In genomic region chr9:91858670-91859030, GRCh38 we compare ENCODE assay signal across 14 cellular contexts.
DNase-seq lines count a peak whose midpoint lies in the region; ATAC-seq and TF ChIP-seq lines count a peak whose summit lies in the region.
"Had no signal": no experiment of that assay in that cellular context is flagged by ENCODE, and none has a peak within 500 bp of the region (broad histone marks: within the 10 kb centered on the region; RNA-seq: fewer than 3 reads in every experiment).

No MANE protein-coding gene starts in this region.

- no peak overlapping the region for H2AFZ ChIP-seq in neuronal stem cell (ENCODE audit: low read length)

- intact Hi-C loops in spleen (cut with DNase I; ENCODE audit: low total_unique reads): no loop called here

- DNase-seq in WERI-Rb-1 (peak; percentile 72), glutamatergic neuron (no peak), neuronal stem cell (ENCODE audit: low spot score) (no peak), spleen (peak; percentile 41), dedifferentiated amniotic fluid mesenchymal stem cell (ENCODE audit: extremely low spot score) (no peak)
- no peak for DNase-seq in activated CD4-positive, alpha-beta T cell treated with anti-CD3 and anti-CD28 coated beads, Interleukin-2, amount 50 U/mL, for 1 hour
- DNase-seq: BE2C; CD8-positive, alpha-beta T cell; DMS79 treated with DMSO at 0.1 percent for 48 hours; NCI-H187 treated with DMSO at 0.1 percent for 48 hours; NK-92 treated with Interleukin-12 subunit alpha and Interleukin-12 subunit beta, amount 100 ng/mL, for 24 hours; SHP77 had no signal

- no peaks in the 10 kb centered on the region for H3K36me3 ChIP-seq in WERI-Rb-1
- H3K36me3 ChIP-seq in neuronal stem cell (replicated peaks in 1 of 2; ENCODE audit: control insufficient read depth in 2 of 2, insufficient read depth in 2 of 2, low read length in 2 of 2): peaks cover 0 to 2% of the 10 kb centered on the region in 2 donors
- H3K36me3 ChIP-seq in spleen: no peaks in the 10 kb centered on the region

- H3K9me3 ChIP-seq in WERI-Rb-1 (ENCODE audit: severe bottlenecking) (no peaks in the 10 kb centered on the region), neuronal stem cell (replicated peaks in 1 of 2; ENCODE audit: control insufficient read depth in 2 of 2, insufficient read depth in 1 of 2, low read depth in 1 of 2, low read length in 2 of 2) (peaks cover 6 to 18% of the 10 kb centered on the region in 2 donors), spleen (peaks cover 0 to 6% (median 0%) of the 10 kb centered on the region in 8 donors)
- H3K9me3 ChIP-seq: BE2C had no signal

- no peak overlapping the region for H3K4me2 ChIP-seq in neuronal stem cell (ENCODE audit: insufficient read depth, low read length, poor library complexity, severe bottlenecking)

- TF ChIP-seq CTCF in WERI-Rb-1 (IDR thresholded peaks at IDR 0.05; ENCODE audit: low read depth, low read length) (no peak), glutamatergic neuron (IDR thresholded peaks at IDR 0.05; ENCODE audit: partially characterized antibody, unreplicated experiment) (no peak), spleen (IDR thresholded peaks at IDR 0.05 in 8 of 11, conservative IDR thresholded peaks at IDR 0.05 in 3 of 11) (no peak)

- H3K4me3 ChIP-seq in WERI-Rb-1 (ENCODE audit: low read depth, low read length) (no peak overlapping the region), neuronal stem cell (ENCODE audit: low read length in 2 of 2) (no peak overlapping the region), spleen (no peak overlapping the region)

- H3K4me1 ChIP-seq in neuronal stem cell (ENCODE audit: control insufficient read depth in 2 of 2, insufficient read depth in 1 of 2, low read depth in 1 of 2, low read length in 2 of 2) (peaks cover 29 to 40% of the 10 kb centered on the region in 2 donors), spleen (peaks cover 0 to 5% (median 0%) of the 10 kb centered on the region in 6 donors)

- H3K27me3 Mint-ChIP-seq in glutamatergic neuron (ENCODE audit: unreplicated experiment): peaks cover 10% of the 10 kb centered on the region

- H2BK120ac ChIP-seq in neuronal stem cell (ENCODE audit: low read depth, low read length): no peak overlapping the region

- no peak overlapping the region for H3K23ac ChIP-seq in neuronal stem cell (ENCODE audit: low read depth, low read length, poor library complexity)

- H3K14ac ChIP-seq in neuronal stem cell (ENCODE audit: low read length): no peak overlapping the region

- H3K79me1 ChIP-seq in neuronal stem cell (ENCODE audit: low read depth, low read length): peaks cover 9% of the 10 kb centered on the region

- no peak for TF ChIP-seq POLR2A in spleen (IDR thresholded peaks at IDR 0.05)

- no peak overlapping the region for H4K8ac ChIP-seq in neuronal stem cell (ENCODE audit: low read depth, low read length)

- no peak overlapping the region for H4K91ac ChIP-seq in neuronal stem cell (ENCODE audit: low read depth, low read length, poor library complexity)

- H2BK12ac ChIP-seq in neuronal stem cell (ENCODE audit: low read length): no peak overlapping the region

- no peak overlapping the region for H2BK15ac ChIP-seq in neuronal stem cell (ENCODE audit: low read length)

- no peaks in the 10 kb centered on the region for H3K36me3 Mint-ChIP-seq in glutamatergic neuron (ENCODE audit: unreplicated experiment)
- H3K36me3 Mint-ChIP-seq: CD8-positive, alpha-beta T cell had no signal

- peak overlapping the region; percentile 30 for H3K4me3 Mint-ChIP-seq in glutamatergic neuron (ENCODE audit: unreplicated experiment)
- H3K4me3 Mint-ChIP-seq: CD8-positive, alpha-beta T cell had no signal

- no peak overlapping the region for H3K4ac ChIP-seq in neuronal stem cell (ENCODE audit: low read length)

- peak overlapping the region; percentile 67 for H3K9ac ChIP-seq in neuronal stem cell (ENCODE audit: low read depth, low read length, poor library complexity)

- H3K27ac Mint-ChIP-seq in glutamatergic neuron (ENCODE audit: unreplicated experiment): peak overlapping the region; percentile 89
- H3K27ac Mint-ChIP-seq: CD8-positive, alpha-beta T cell had no signal

- ATAC-seq in GM19397 (IDR thresholded peaks at IDR 0.05; ENCODE audit: unreplicated experiment): no peak
- ATAC-seq: CD8-positive, alpha-beta T cell; HCT116 had no signal

- H3K27ac ChIP-seq in WERI-Rb-1 (peak overlapping the region; percentile 94), neuronal stem cell (replicated peaks; ENCODE audit: low read length) (peak overlapping the region; percentile 95), spleen (no peak overlapping the region)

- H2BK5ac ChIP-seq in neuronal stem cell (ENCODE audit: low read length): peak overlapping the region; percentile 47

- peak overlapping the region; percentile 77 for H3K18ac ChIP-seq in neuronal stem cell (ENCODE audit: low read length)

- no CpG with 5 or more reads among the region's 5 CpGs for WGBS in neuronal stem cell (ENCODE audit: extremely low coverage in 2 of 2, insufficient read length in 2 of 2, insufficient replicate concordance in 1 of 2), 2 donors
- WGBS in spleen, 5 donors: 65 to 91% (median 83%) methylated on average over 5 of the region's 5 CpGs

- H3K27me3 ChIP-seq in WERI-Rb-1 (ENCODE audit: insufficient read depth, low read depth, severe bottlenecking) (no peaks in the 10 kb centered on the region), neuronal stem cell (ENCODE audit: control insufficient read depth in 3 of 3, insufficient read depth in 3 of 3, low read depth in 1 of 3, low read length in 3 of 3) (no peaks in the 10 kb centered on the region), spleen (replicated peaks in 1 of 7) (no peaks in the 10 kb centered on the region)
- H3K27me3 ChIP-seq: BE2C had no signal

- peak overlapping the region; percentile 85 for H2AK5ac ChIP-seq in neuronal stem cell (ENCODE audit: low read depth, low read length)

- H3K4me1 Mint-ChIP-seq in glutamatergic neuron (ENCODE audit: low read depth, unreplicated experiment): peaks cover 50% of the 10 kb centered on the region

- peaks cover 10% of the 10 kb centered on the region for H3K9me3 Mint-ChIP-seq in glutamatergic neuron (ENCODE audit: unreplicated experiment)
- H3K9me3 Mint-ChIP-seq: CD8-positive, alpha-beta T cell had no signal

Comparison
In these comparisons a context has a peak if more than half of its experiments do, and no peak if none do; other contexts are left out.
1. DNase-seq: peak in WERI-Rb-1 (single experiment) and spleen (single experiment); none in glutamatergic neuron (single experiment), neuronal stem cell (single experiment), dedifferentiated amniotic fluid mesenchymal stem cell (single experiment) and activated CD4-positive, alpha-beta T cell treated with anti-CD3 and anti-CD28 coated beads, Interleukin-2, amount 50 U/mL, for 1 hour (single experiment).
2. H3K27ac ChIP-seq: peak in WERI-Rb-1 (single experiment) and neuronal stem cell (single experiment); none in spleen (0 of 8).